12 cellular contexts compared by ENCODE assay signal in genomic region chr3:12393894-12394293, GRCh38.
DNase-seq lines count a peak whose midpoint lies in the region; ATAC-seq, FAIRE-seq and TF ChIP-seq lines count a peak whose summit lies in the region.
"Had no signal": no experiment of that assay in that cellular context is flagged by ENCODE, and none has a peak within 500 bp of the region (broad histone marks: within the 10 kb centered on the region; RNA-seq: fewer than 3 reads in every experiment).

No MANE protein-coding gene starts in this region.

- H3K36me3 ChIP-seq in left lung = no peaks in the 10 kb centered on the region
- H3K36me3 ChIP-seq: sigmoid colon had no signal

- H3K9me3 ChIP-seq in left lung = no peaks in the 10 kb centered on the region
- H3K9me3 ChIP-seq: Caco-2, sigmoid colon had no signal

- ATAC-seq in left lung = peak; percentile 69
- ATAC-seq in GM21529 (IDR thresholded peaks at IDR 0.05; ENCODE audit: unreplicated experiment) = no peak

- DNase-seq in AG09319 (ENCODE audit: extremely low read depth, low read depth) = peak; percentile 95
- DNase-seq in HTR-8/SVneo (ENCODE audit: insufficient read length, low spot score) = peak; percentile 8
- peak; percentile 91 for DNase-seq in amniotic epithelial cell (ENCODE audit: low read depth)
- no peak for DNase-seq in left lung
- no peak for DNase-seq in activated effector memory CD4-positive, alpha-beta T cell treated with anti-CD3 and anti-CD28 coated beads, Interleukin-2, amount 50 U/mL, for 16 hours
- DNase-seq in NCI-H1048 (lab: John Stamatoyannopoulos, UW) = no peak
- DNase-seq in NCI-H526 treated with DMSO at 0.1 percent for 48 hours (lab: John Stamatoyannopoulos, UW) = no peak
- DNase-seq: Caco-2; effector memory CD4-positive, alpha-beta T cell; sigmoid colon; T-helper 2 cell had no signal

- no peak overlapping the region for H3K4me3 ChIP-seq in left lung
- H3K4me3 ChIP-seq: sigmoid colon had no signal

- intact Hi-C loops in left lung (cut with DNase I) = no loop called here

- no peak for TF ChIP-seq CTCF in AG09319 (IDR thresholded peaks at IDR 0.05; ENCODE audit: low read depth, low read length)
- no peak for TF ChIP-seq CTCF in left lung (IDR thresholded peaks at IDR 0.05)

- H3K4me1 ChIP-seq in left lung = peaks cover 0 to 47% of the 10 kb centered on the region in 2 donors
- H3K4me1 ChIP-seq: Caco-2 had no signal

- FAIRE-seq in HTR-8/SVneo (lab: Jason Lieb, UNC) = no peak

- no peak overlapping the region for H3K27ac ChIP-seq in left lung

- no peaks in the 10 kb centered on the region for H3K27me3 ChIP-seq in left lung

Comparison
In these comparisons a context has a peak if more than half of its experiments do, and no peak if none do; other contexts are left out.
1. DNase-seq: peak in AG09319 (single experiment), HTR-8/SVneo (single experiment) and amniotic epithelial cell (single experiment); none in left lung (0 of 2), activated effector memory CD4-positive, alpha-beta T cell treated with anti-CD3 and anti-CD28 coated beads, Interleukin-2, amount 50 U/mL, for 16 hours (single experiment), NCI-H1048 (single experiment) and NCI-H526 treated with DMSO at 0.1 percent for 48 hours (single experiment).